In the genomic region with DNA sequence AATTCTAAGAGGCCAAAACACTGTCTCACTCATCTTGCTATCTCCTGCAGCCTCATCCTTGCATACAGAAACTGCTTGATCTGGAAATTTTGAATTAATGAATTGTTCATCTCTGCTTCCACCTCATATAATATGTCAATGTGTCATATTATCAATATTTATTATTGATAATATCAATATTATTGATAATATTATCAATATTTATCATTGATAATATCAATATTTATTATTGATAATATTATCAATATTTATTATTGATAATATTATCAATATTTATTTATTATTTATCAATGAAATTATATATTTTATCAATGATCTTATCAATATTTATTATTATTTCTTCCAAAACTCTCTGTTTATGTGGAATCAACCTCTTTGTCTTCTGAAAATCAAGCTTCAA, we compare ENCODE assay signal across 22 cellular contexts.
"Had no signal": no experiment of that assay in that cellular context is flagged by ENCODE, and none has a peak within 500 bp of the region (broad histone marks: within the 10 kb centered on the region; RNA-seq: fewer than 3 reads in every experiment).

No MANE protein-coding gene starts in this region.

- H3K4me3 Mint-ChIP-seq: dendritic cell treated with granulocyte-macrophage colony-stimulating factor and Interleukin-4, amounts not matched to agents 40 ng/mL and 50 ng/mL, for 4 days; effector memory CD8-positive, alpha-beta T cell; endodermal cell; immature natural killer cell; mesothelial cell of epicardium had no signal

- H3K4me1 ChIP-seq: colonic mucosa, esophagus muscularis mucosa, foreskin keratinocyte, gastroesophageal sphincter, heart left ventricle, left lung, lower lobe of right lung had no signal

- H3K27ac Mint-ChIP-seq: dendritic cell treated with granulocyte-macrophage colony-stimulating factor and Interleukin-4, amounts not matched to agents 40 ng/mL and 50 ng/mL, for 4 days; effector memory CD8-positive, alpha-beta T cell; endodermal cell; immature natural killer cell; mesothelial cell of epicardium had no signal

- H2AFZ ChIP-seq: hepatocyte had no signal

- H3K4me2 ChIP-seq: hepatocyte had no signal

- H3K36me3 Mint-ChIP-seq: immature natural killer cell had no signal

- FAIRE-seq: endothelial cell of umbilical vein had no signal

- ATAC-seq: effector memory CD8-positive, alpha-beta T cell; foreskin keratinocyte; gastroesophageal sphincter; heart left ventricle; left cardiac atrium; left lung; left ventricle myocardium superior; lower lobe of right lung; mucosa of descending colon had no signal

- H3K27ac ChIP-seq: colonic mucosa, esophagus muscularis mucosa, foreskin keratinocyte, gastroesophageal sphincter, heart left ventricle, left lung, lower lobe of right lung had no signal

- H3K27me3 ChIP-seq: colonic mucosa, esophagus muscularis mucosa, foreskin keratinocyte, gastroesophageal sphincter, heart left ventricle, hepatocyte, left lung had no signal

- H3K79me2 ChIP-seq: hepatocyte had no signal

- DNase-seq: colonic mucosa; cortex of kidney; effector CD8-positive, alpha-beta T cell; effector memory CD8-positive, alpha-beta T cell; endodermal cell; foreskin keratinocyte; heart left ventricle; hypothalamus; immature natural killer cell; islet precursor cell; left cardiac atrium; left lung; left ventricle myocardium superior; lower lobe of right lung; mesenchymal stem cell; mucosa of descending colon had no signal

- H3K9me3 ChIP-seq: colonic mucosa had no signal

- H3K4me3 ChIP-seq: colonic mucosa, esophagus muscularis mucosa, gastroesophageal sphincter, heart left ventricle, hepatocyte, left lung, lower lobe of right lung, mucosa of descending colon had no signal

- H3K36me3 ChIP-seq: colonic mucosa, esophagus muscularis mucosa, gastroesophageal sphincter, heart left ventricle, left lung, lower lobe of right lung had no signal

- H3K4me1 Mint-ChIP-seq: endodermal cell, immature natural killer cell had no signal
